12 cellular contexts compared by ENCODE assay signal in the genomic region with DNA sequence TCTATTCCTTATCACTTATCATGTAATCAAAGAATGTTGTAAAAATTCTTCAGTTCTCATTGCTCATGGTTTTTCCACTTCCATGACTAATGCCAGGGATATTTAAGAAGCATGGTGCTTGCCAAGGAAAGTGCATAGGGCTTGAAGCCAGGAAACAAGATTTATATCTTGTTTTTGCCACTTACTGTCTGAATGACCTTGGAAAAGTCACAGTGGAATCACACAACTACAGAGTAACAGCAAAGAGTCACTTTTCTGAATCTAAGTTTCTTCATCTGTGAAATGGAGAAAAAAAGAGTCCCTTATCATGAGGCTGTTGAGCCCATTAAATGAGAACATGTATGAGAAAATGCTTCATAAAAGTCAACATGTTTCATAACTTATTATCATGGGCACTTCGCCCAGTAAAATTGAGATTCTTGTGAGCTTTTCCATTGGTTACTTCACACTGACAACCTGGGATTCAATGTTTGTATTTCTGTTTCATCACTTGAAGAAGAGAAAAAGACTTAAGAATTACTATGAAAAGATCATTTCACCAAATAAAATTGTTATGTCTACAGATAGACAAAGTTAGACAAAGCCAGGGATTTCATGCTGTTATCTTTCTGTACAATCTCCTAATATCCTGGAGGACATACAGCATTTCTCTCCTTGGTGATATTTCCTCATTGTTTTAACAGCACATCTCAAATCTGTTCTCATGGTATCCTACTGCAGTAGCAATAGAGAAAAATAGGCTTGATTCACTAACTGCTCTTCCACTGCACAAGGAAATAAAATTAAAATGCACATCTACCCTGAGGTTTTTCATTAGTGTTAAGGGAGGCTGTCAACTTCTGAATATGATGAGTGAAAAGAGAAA. TPM values are rescaled to one million over a fixed set of nuclear protein-coding genes. Genes with fewer than 3 reads are reported as not detected.
DNase-seq lines count a peak whose midpoint lies in the region; ATAC-seq and TF ChIP-seq lines count a peak whose summit lies in the region.
"Had no signal": no experiment of that assay in that cellular context is flagged by ENCODE, and none has a peak within 500 bp of the region (broad histone marks: within the 10 kb centered on the region; RNA-seq: fewer than 3 reads in every experiment).

No MANE protein-coding gene starts in this region.

- DNase-seq in EL (peak; percentile 94), RWPE1 (ENCODE audit: low spot score) (peak; percentile 59), fibroblast of pulmonary artery (ENCODE audit: low read depth) (peak; percentile 84), non-pigmented ciliary epithelial cell (ENCODE audit: low read depth) (peak; percentile 69), OCI-M2 (lab: John Stamatoyannopoulos, UW; ENCODE audit: unreplicated experiment) (no peak), NCI-H2107 treated with DMSO at 0.1 percent for 48 hours (lab: John Stamatoyannopoulos, UW; ENCODE audit: unreplicated experiment) (no peak), endodermal cell (no peak)
- DNase-seq: NCI-H1694, uterus had no signal

- H3K9me3 ChIP-seq in endodermal cell (ENCODE audit: control insufficient read depth, low read length), result no peaks in the 10 kb centered on the region
- H3K9me3 ChIP-seq: uterus had no signal

- CTCF ChIA-PET in RWPE1 (lab: Yijun Ruan, JAX), result interaction anchor here (0.6 kb wide), 1 partner anchor 12 kb away, joined by 3 read pairs; no protein-coding TSS in a partner anchor

- TF ChIP-seq CTCF in RWPE1 (conservative IDR thresholded peaks at IDR 0.05; ENCODE audit: low read depth) (no peak), fibroblast of pulmonary artery (IDR thresholded peaks at IDR 0.05; ENCODE audit: low read length, missing control alignments) (no peak), endodermal cell (conservative IDR thresholded peaks at IDR 0.05) (no peak)

- no peak overlapping the region for H3K27ac Mint-ChIP-seq in endodermal cell

- H3K36me3 ChIP-seq in endodermal cell (ENCODE audit: control insufficient read depth, insufficient read depth, low read length), result no peaks in the 10 kb centered on the region
- H3K36me3 ChIP-seq: uterus had no signal

- 81 to 100% methylated on average over 1 of the region's 1 CpG for WGBS in endodermal cell (ENCODE audit: insufficient coverage in 1 of 2, insufficient read length in 1 of 2), 2 experiments

- peaks cover 47% of the 10 kb centered on the region for H3K27me3 Mint-ChIP-seq in endodermal cell (ENCODE audit: insufficient read depth)

- H3K4me1 ChIP-seq in endodermal cell (ENCODE audit: control insufficient read depth, insufficient read depth, low read length), result no peaks in the 10 kb centered on the region
- H3K4me1 ChIP-seq: uterus had no signal

- H3K27ac ChIP-seq in RWPE1 (no peak overlapping the region), endodermal cell (ENCODE audit: low read depth, low read length) (no peak overlapping the region)
- H3K27ac ChIP-seq: uterus had no signal

- H3K9me3 Mint-ChIP-seq in endodermal cell, result no peaks in the 10 kb centered on the region

- peaks cover 12% of the 10 kb centered on the region for H3K27me3 ChIP-seq in endodermal cell (ENCODE audit: control insufficient read depth, insufficient read depth, low read length, poor library complexity, severe bottlenecking)
- H3K27me3 ChIP-seq: uterus had no signal

- H3K36me3 Mint-ChIP-seq in endodermal cell (ENCODE audit: low read depth), result no peaks in the 10 kb centered on the region

- H3K4me3 Mint-ChIP-seq in endodermal cell, result no peak overlapping the region

- POLR2A ChIA-PET in RWPE1 (lab: Yijun Ruan, JAX; ENCODE audit: low non-redundant PET), result no interaction called here

- no peak overlapping the region for H3K9ac ChIP-seq in endodermal cell (ENCODE audit: extremely low read depth, low read length, poor library complexity, severe bottlenecking)

- peaks cover 16% of the 10 kb centered on the region for H3K4me1 Mint-ChIP-seq in endodermal cell

- H3K4me3 ChIP-seq in fibroblast of pulmonary artery (replicated peaks; ENCODE audit: low read depth, low read length) (no peak overlapping the region), endodermal cell (ENCODE audit: low read length) (no peak overlapping the region)
- H3K4me3 ChIP-seq: uterus had no signal

- no peak for ATAC-seq in HG03280 (IDR thresholded peaks at IDR 0.05; ENCODE audit: unreplicated experiment)

RNA-seq across cellular contexts. Expression of a gene that starts 7.6 kb away (rescaled TPM):
- total RNA-seq in endodermal cell, result under 1 TPM; 0.73 to 0.84 TPM
- 21.6 TPM for polyA plus RNA-seq in endodermal cell (2013, experiment 1 of 2)
- polyA plus RNA-seq in endodermal cell (2013, experiment 2 of 2), result 21.9 TPM
- total RNA-seq: activated CD8-positive, alpha-beta memory T cell treated with anti-CD3 and anti-CD28 coated beads for 36 hours; SK-MEL-5 had no signal

Comparison
In these comparisons a context has a peak if more than half of its experiments do, and no peak if none do; other contexts are left out.
1. DNase-seq: peak in EL (single experiment), RWPE1 (single experiment), fibroblast of pulmonary artery (single experiment) and non-pigmented ciliary epithelial cell (single experiment); none in OCI-M2 (single experiment), NCI-H2107 treated with DMSO at 0.1 percent for 48 hours (single experiment) and endodermal cell (single experiment).